9 cellular contexts compared by ENCODE assay signal in the genomic region with DNA sequence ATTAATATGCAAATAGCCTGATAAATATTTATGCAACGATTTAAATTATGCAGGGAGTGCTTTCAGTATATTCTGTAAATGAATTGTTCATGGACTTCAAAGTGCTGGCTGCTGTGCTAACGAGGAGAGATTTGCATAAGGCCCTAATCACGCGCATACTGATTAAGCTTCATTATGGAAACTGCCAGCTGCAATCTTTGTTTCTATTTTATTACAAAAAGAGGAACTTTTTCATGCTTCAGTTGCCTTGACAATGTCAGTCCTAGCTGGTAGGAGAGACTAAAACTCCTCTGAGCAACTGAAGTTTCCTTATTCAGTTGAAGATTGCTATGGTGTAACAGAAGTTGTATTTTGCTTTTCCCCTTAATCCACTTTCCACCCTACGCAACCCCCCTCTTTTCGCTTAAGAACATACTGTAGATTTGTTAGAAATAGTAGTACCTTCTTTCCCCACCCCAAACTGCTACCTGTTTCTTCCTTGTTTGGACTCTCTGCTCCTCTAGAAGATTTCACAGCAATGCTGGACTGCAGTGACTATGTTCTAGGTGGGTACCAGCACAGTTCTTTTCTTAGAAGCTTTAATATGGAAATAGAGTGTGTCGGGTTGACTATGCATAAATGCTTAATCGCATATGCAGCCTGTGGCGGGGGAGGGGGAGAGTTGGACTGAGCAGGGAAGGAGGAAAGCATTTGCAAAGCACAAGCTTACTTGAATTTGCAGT.
DNase-seq lines count a peak whose midpoint lies in the region; ATAC-seq lines count a peak whose summit lies in the region.
"Had no signal": no experiment of that assay in that cellular context is flagged by ENCODE, and none has a peak within 500 bp of the region (broad histone marks: within the 10 kb centered on the region; RNA-seq: fewer than 3 reads in every experiment).

No MANE protein-coding gene starts in this region.

- DNase-seq in NCI-H82 treated with DMSO at 0.1 percent for 48 hours (lab: John Stamatoyannopoulos, UW; ENCODE audit: unreplicated experiment) (peak; percentile 94), iPS DF 19.7 (ENCODE audit: low read depth, low spot score) (peak; percentile 15), NCI-H2171 treated with DMSO at 0.1 percent for 48 hours (lab: John Stamatoyannopoulos, UW) (no peak), NCI-H2081 (lab: John Stamatoyannopoulos, UW) (no peak), NCI-H1436 treated with DMSO at 0.1 percent for 48 hours (lab: John Stamatoyannopoulos, UW) (no peak), NCI-H128 (lab: John Stamatoyannopoulos, UW; ENCODE audit: unreplicated experiment) (no peak)

- ATAC-seq in GM18868 (IDR thresholded peaks at IDR 0.05; ENCODE audit: unreplicated experiment) (peak; percentile 69), HG02840 (IDR thresholded peaks at IDR 0.05; ENCODE audit: low FRiP score, unreplicated experiment) (peak; percentile 72)
- ATAC-seq: Panc1 had no signal

Comparison
In these comparisons a context has a peak if more than half of its experiments do, and no peak if none do; other contexts are left out.
1. DNase-seq: peak in NCI-H82 treated with DMSO at 0.1 percent for 48 hours (single experiment) and iPS DF 19.7 (single experiment); none in NCI-H2171 treated with DMSO at 0.1 percent for 48 hours (single experiment), NCI-H2081 (0 of 2), NCI-H1436 treated with DMSO at 0.1 percent for 48 hours (single experiment) and NCI-H128 (single experiment).